ENCODE assay signal across 9 cellular contexts in the genomic region with DNA sequence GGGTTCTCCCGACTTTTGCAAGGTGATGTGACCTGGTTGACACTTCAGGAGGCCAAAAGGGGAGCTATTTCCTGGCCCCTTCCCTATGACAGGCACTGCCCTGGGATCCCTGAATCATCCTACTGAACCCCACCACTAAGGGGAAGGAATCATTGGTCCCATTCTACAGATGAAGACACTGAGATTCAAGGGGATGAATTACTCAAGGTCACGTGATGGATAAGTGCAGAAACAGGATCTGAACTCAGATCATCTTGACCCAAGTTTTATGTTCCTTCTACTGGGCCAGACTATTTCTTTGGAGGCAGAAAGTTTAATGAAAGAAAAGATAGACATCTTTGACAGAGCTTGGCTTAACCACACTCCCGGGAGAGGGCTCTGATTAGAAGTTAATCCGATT.
"Had no signal": no experiment of that assay in that cellular context is flagged by ENCODE, and none has a peak within 500 bp of the region (broad histone marks: within the 10 kb centered on the region; RNA-seq: fewer than 3 reads in every experiment).

No MANE protein-coding gene starts in this region.

- DNase-seq: GM23248, GOT3, H9, HCEC 1CT, IMR-90, KBM-7 had no signal

- H3K4me3 ChIP-seq: GM23248 had no signal

- H3K9ac ChIP-seq: GM23248, KMS-11 had no signal

- H2AFZ ChIP-seq: GM23248 had no signal

- H3K27ac ChIP-seq: GM23248, KMS-11 had no signal

- FAIRE-seq: H54, HTR-8/SVneo had no signal

- H3K4me2 ChIP-seq: KMS-11 had no signal
